Comparison of ENCODE assay signal across 21 cellular contexts in genomic region chr9:26727471-26727870, GRCh38.
DNase-seq lines count a peak whose midpoint lies in the region; ATAC-seq and TF ChIP-seq lines count a peak whose summit lies in the region.
"Had no signal": no experiment of that assay in that cellular context is flagged by ENCODE, and none has a peak within 500 bp of the region (broad histone marks: within the 10 kb centered on the region; RNA-seq: fewer than 3 reads in every experiment).

No MANE protein-coding gene starts in this region.

- no peak overlapping the region for H3K9ac ChIP-seq in MM.1S (ENCODE audit: low read length)
- H3K9ac ChIP-seq: parathyroid adenoma had no signal

- no peak overlapping the region for H3K4me2 ChIP-seq in MM.1S (ENCODE audit: low read depth, low read length)

- H3F3A ChIP-seq in MM.1S (ENCODE audit: insufficient read depth, low read length) = no peaks in the 10 kb centered on the region

- no peaks in the 10 kb centered on the region for H4K20me1 ChIP-seq in MM.1S (ENCODE audit: insufficient read depth, low read length)

- peak; percentile 41 for DNase-seq in MM.1S
- no peak for DNase-seq in DMS153 treated with DMSO at 0.1 percent for 48 hours (lab: John Stamatoyannopoulos, UW; ENCODE audit: unreplicated experiment)
- DNase-seq in psoas muscle = no peak
- DNase-seq in A172 (ENCODE audit: low spot score) = no peak
- no peak for DNase-seq in NCI-H187 treated with DMSO at 0.1 percent for 48 hours (lab: John Stamatoyannopoulos, UW)
- DNase-seq: adrenal gland; head of caudate nucleus; Karpas-422; naive B cell; NCI-H226; SHP77; stimulated activated CD4-positive, alpha-beta T cell treated with anti-CD3 and anti-CD28 coated beads, Interleukin-4, amount 100 ng/mL, for 4 hours; T-helper 17 cell had no signal

- intact Hi-C loops in psoas muscle (cut with DNase I) = no loop called here

- no peak overlapping the region for H3K4me3 ChIP-seq in MM.1S (ENCODE audit: low read length)
- H3K4me3 ChIP-seq in psoas muscle = no peak overlapping the region
- H3K4me3 ChIP-seq: adrenal gland, cardiac muscle cell, skin epidermis, thoracic aorta had no signal

- H3K27me3 ChIP-seq in MM.1S (replicated peaks; ENCODE audit: insufficient read depth, low read length) (no peaks in the 10 kb centered on the region), psoas muscle (ENCODE audit: insufficient read depth in 3 of 3, low read length in 2 of 3) (no peaks in the 10 kb centered on the region)
- H3K27me3 ChIP-seq: cardiac muscle cell had no signal

- H3K9me2 ChIP-seq in MM.1S (replicated peaks; ENCODE audit: insufficient read depth, low read length) = no peaks in the 10 kb centered on the region

- H3K9me3 ChIP-seq in MM.1S (replicated peaks; ENCODE audit: insufficient read depth, low read length) (no peaks in the 10 kb centered on the region), psoas muscle (no peaks in the 10 kb centered on the region)
- H3K9me3 ChIP-seq: adrenal gland, thoracic aorta had no signal

- WGBS in psoas muscle, 3 donors = 83 to 87% (median 86%) methylated on average over 3 of the region's 3 CpGs

- H3K4me1 ChIP-seq in MM.1S (ENCODE audit: low read length) = 0 out of 2 replicates have a peak, but pooled peaks cover 3% of the 10 kb centered on the region
- no peaks in the 10 kb centered on the region for H3K4me1 ChIP-seq in psoas muscle
- H3K4me1 ChIP-seq: adrenal gland, parathyroid adenoma had no signal

- no peak overlapping the region for H2AFZ ChIP-seq in MM.1S (ENCODE audit: low read length)
- H2AFZ ChIP-seq: parathyroid adenoma had no signal

- H3K79me2 ChIP-seq in MM.1S (ENCODE audit: low read length) = no peaks in the 10 kb centered on the region
- H3K79me2 ChIP-seq: parathyroid adenoma had no signal

- TF ChIP-seq CTCF in MM.1S (IDR thresholded peaks at IDR 0.05; ENCODE audit: low read length) (no peak), psoas muscle (IDR thresholded peaks at IDR 0.05) (no peak)

- H3K27ac ChIP-seq in MM.1S (ENCODE audit: low read length) (no peak overlapping the region), psoas muscle (no peak overlapping the region)
- H3K27ac ChIP-seq: adrenal gland, cardiac muscle cell, parathyroid adenoma, skin epidermis, thoracic aorta had no signal

- ATAC-seq in GM18907 (IDR thresholded peaks at IDR 0.05; ENCODE audit: unreplicated experiment) (peak; percentile 85), GM21515 (IDR thresholded peaks at IDR 0.05; ENCODE audit: unreplicated experiment) (peak; percentile 70), HG02973 (IDR thresholded peaks at IDR 0.05; ENCODE audit: unreplicated experiment) (peak; percentile 64), psoas muscle (no peak)
- ATAC-seq: T-helper 17 cell, WTC11 had no signal

- no peaks in the 10 kb centered on the region for H3K36me3 ChIP-seq in MM.1S (replicated peaks; ENCODE audit: insufficient read depth, low read length)
- H3K36me3 ChIP-seq in psoas muscle (ENCODE audit: insufficient read depth in 1 of 2, low read depth in 1 of 2) = no peaks in the 10 kb centered on the region
- H3K36me3 ChIP-seq: adrenal gland, cardiac muscle cell, thoracic aorta had no signal

Comparison
In these comparisons a context has a peak if more than half of its experiments do, and no peak if none do; other contexts are left out.
1. ATAC-seq: peak in GM18907 (single experiment), GM21515 (single experiment) and HG02973 (single experiment); none in psoas muscle (0 of 4).